ENCODE assay signal across 8 cellular contexts in genomic region chr6:140441256-140441655, GRCh38.
DNase-seq lines count a peak whose midpoint lies in the region; ATAC-seq and TF ChIP-seq lines count a peak whose summit lies in the region.

No MANE protein-coding gene starts in this region.

- H3K4me3 ChIP-seq in RWPE2 (ENCODE audit: severe bottlenecking) (no peak overlapping the region), ovary (no peak overlapping the region)

- H3K56ac ChIP-seq in H9 (ENCODE audit: insufficient read length, low read depth, low read length), result no peak overlapping the region

- DNase-seq in CD1c-positive myeloid dendritic cell (ENCODE audit: extremely low spot score) (peak; percentile 43), H9 (peak; percentile 49), RWPE2 (ENCODE audit: low spot score) (no peak), foreskin melanocyte (peak; percentile 42), ovary (peak; percentile 38 to 62 (median 46)), activated gamma-delta T cell treated with Interleukin-2 at 50 U/mL for 16 hours (no peak), NCI-H2227 (lab: John Stamatoyannopoulos, UW; ENCODE audit: unreplicated experiment) (no peak)

- H2AK5ac ChIP-seq in H9 (ENCODE audit: insufficient read length, low read length), result no peak overlapping the region

- H3K79me2 ChIP-seq in H9 (ENCODE audit: insufficient read depth, low read length), result no peaks in the 10 kb centered on the region

- H3K18ac ChIP-seq in H9 (ENCODE audit: insufficient read length, low read depth, low read length), result no peak overlapping the region

- no peak overlapping the region for H3K23ac ChIP-seq in H9 (ENCODE audit: insufficient read length, low read depth, low read length)

- no peak overlapping the region for H3K4me2 ChIP-seq in H9 (ENCODE audit: insufficient read depth, insufficient read length, low read length)

- no CpG with 5 or more reads among the region's 6 CpGs for WGBS in H9 (ENCODE audit: extremely low coverage, insufficient read length, low lambda C conversion rate)
- 93 to 94% (median 93%) methylated on average over 6 of the region's 6 CpGs for WGBS in ovary, 3 donors

- no peak overlapping the region for H2BK20ac ChIP-seq in H9 (ENCODE audit: low read depth, low read length, poor library complexity, severe bottlenecking)

- H2BK120ac ChIP-seq in H9 (ENCODE audit: low read depth, low read length, poor library complexity, severe bottlenecking), result no peak overlapping the region

- H3K79me1 ChIP-seq in H9 (ENCODE audit: insufficient read depth, low read depth, low read length, poor library complexity, severe bottlenecking), result no peaks in the 10 kb centered on the region

- H3K9me3 ChIP-seq in H9 (ENCODE audit: control insufficient read depth, low read depth, low read length) (no peaks in the 10 kb centered on the region), RWPE2 (ENCODE audit: severe bottlenecking) (no peaks in the 10 kb centered on the region), ovary (no peaks in the 10 kb centered on the region)

- H2AFZ ChIP-seq in H9 (ENCODE audit: low read length), result no peak overlapping the region

- H3K23me2 ChIP-seq in H9 (ENCODE audit: insufficient read length, low read depth, low read length, poor library complexity, severe bottlenecking), result no peaks in the 10 kb centered on the region

- H3K27me3 ChIP-seq in H9 (ENCODE audit: insufficient read depth, low read length), result no peaks in the 10 kb centered on the region
- no peaks in the 10 kb centered on the region for H3K27me3 ChIP-seq in RWPE2 (ENCODE audit: insufficient read depth, poor library complexity, severe bottlenecking)
- no peaks in the 10 kb centered on the region for H3K27me3 ChIP-seq in ovary

- H3K36me3 Mint-ChIP-seq in H9 (ENCODE audit: insufficient read depth in 1 of 3, low read depth in 3 of 3), result peaks cover 2 to 12% (median 8%) of the 10 kb centered on the region in 3 experiments; a peak in 5 of 7 replicates

- H3K4me1 ChIP-seq in H9 (ENCODE audit: insufficient read depth, low read length) (peaks cover 3% of the 10 kb centered on the region; the same call in 1 of the 2 replicates), RWPE2 (ENCODE audit: insufficient read depth, poor library complexity, severe bottlenecking) (peaks cover 23% of the 10 kb centered on the region), ovary (ENCODE audit: insufficient read depth) (peaks cover 5% of the 10 kb centered on the region)

- no peak overlapping the region for H3K4ac ChIP-seq in H9 (ENCODE audit: low read depth, low read length)

- H3K9ac ChIP-seq in H9 (ENCODE audit: extremely low read depth, insufficient read length, low read length), result no peak overlapping the region

- H3T11ph ChIP-seq in H9 (ENCODE audit: low read length), result no peak overlapping the region

- no peak overlapping the region for H4K91ac ChIP-seq in H9 (ENCODE audit: insufficient read length, low read depth, low read length)

- peaks cover 8 to 10% of the 10 kb centered on the region in 2 experiments for H3K9me3 Mint-ChIP-seq in H9

- H3K36me3 ChIP-seq in RWPE2 (ENCODE audit: low read depth) (no peaks in the 10 kb centered on the region), ovary (no peaks in the 10 kb centered on the region)

- no peak for TF ChIP-seq EP300 in ovary (IDR thresholded peaks at IDR 0.05)

- peaks cover 41% of the 10 kb centered on the region in 2 experiments for H3K4me1 Mint-ChIP-seq in H9

- no peak overlapping the region for H2BK12ac ChIP-seq in H9 (ENCODE audit: insufficient read length, low read depth, low read length)

- H3K4me3 Mint-ChIP-seq in H9, result no peak overlapping the region

- no peak for TF ChIP-seq POLR2A in ovary (IDR thresholded peaks at IDR 0.05)

- H3K27ac Mint-ChIP-seq in H9, result peak overlapping the region in 1 of 3 experiments; percentile 18; a peak in 2 of 7 replicates

- H3K27ac ChIP-seq in H9 (ENCODE audit: insufficient read length, low read depth, low read length) (no peak overlapping the region), RWPE2 (ENCODE audit: poor library complexity, severe bottlenecking) (no peak overlapping the region), ovary (no peak overlapping the region)

- no peaks in the 10 kb centered on the region for H3K27me3 Mint-ChIP-seq in H9 (ENCODE audit: low read depth)

- H3K14ac ChIP-seq in H9 (ENCODE audit: insufficient read depth, low read length), result no peak overlapping the region

- TF ChIP-seq CTCF in H9 (conservative IDR thresholded peaks at IDR 0.05), result peak; percentile 67
- peak; percentile 38 for TF ChIP-seq CTCF in RWPE2 (IDR thresholded peaks at IDR 0.05; ENCODE audit: poor library complexity, severe bottlenecking)
- TF ChIP-seq CTCF in ovary (IDR thresholded peaks at IDR 0.05), result peak in 2 of 3 donors; percentile 22 to 30

- no peak overlapping the region for H2BK5ac ChIP-seq in H9 (ENCODE audit: insufficient read length, low read length)

- no peaks in the 10 kb centered on the region for H4K20me1 ChIP-seq in H9 (ENCODE audit: control insufficient read depth, insufficient read depth, insufficient read length)

- H2BK15ac ChIP-seq in H9 (ENCODE audit: low read depth, low read length), result no peak overlapping the region

- ATAC-seq in RWPE2 (ENCODE audit: low read depth), result peak; percentile 53; the same call in 1 of the 3 replicates
- no peak for ATAC-seq in GM18907 (IDR thresholded peaks at IDR 0.05; ENCODE audit: unreplicated experiment)

- H4K5ac ChIP-seq in H9 (ENCODE audit: insufficient read length, low read depth, low read length), result no peak overlapping the region

- H4K8ac ChIP-seq in H9 (replicated peaks; ENCODE audit: insufficient read length, low read depth, low read length), result no peak overlapping the region

- intact Hi-C loops in ovary (cut with DNase I), result loop anchor here in 1 of 4 donors (5.0 kb wide), 1 partner anchor 1069 kb away; the partner anchor contains the start of gene CITED2

Comparison
In these comparisons a context has a peak if more than half of its experiments do, and no peak if none do; other contexts are left out.
1. DNase-seq: peak in CD1c-positive myeloid dendritic cell (single experiment), H9 (single experiment), foreskin melanocyte (single experiment) and ovary (5 of 5); none in RWPE2 (single experiment), activated gamma-delta T cell treated with Interleukin-2 at 50 U/mL for 16 hours (single experiment) and NCI-H2227 (single experiment).
2. Peak in every context shown above with its lines, with median percentiles within 50 percentile points of each other: CTCF ChIP-seq.